In genomic region chr4:158827475-158828085, GRCh38 we compare ENCODE assay signal across 11 cellular contexts. TPM values are rescaled to one million over a fixed set of nuclear protein-coding genes. Genes with fewer than 3 reads are reported as not detected.
DNase-seq lines count a peak whose midpoint lies in the region; ATAC-seq and TF ChIP-seq lines count a peak whose summit lies in the region.
"Had no signal": no experiment of that assay in that cellular context is flagged by ENCODE, and none has a peak within 500 bp of the region (broad histone marks: within the 10 kb centered on the region; RNA-seq: fewer than 3 reads in every experiment).

No MANE protein-coding gene starts in this region.

- H3K36me3 ChIP-seq in mammary epithelial cell (ENCODE audit: insufficient read depth, low read length): no peaks in the 10 kb centered on the region
- H3K36me3 ChIP-seq in colonic mucosa: no peaks in the 10 kb centered on the region
- peaks cover 16% of the 10 kb centered on the region for H3K36me3 ChIP-seq in lower lobe of right lung
- H3K36me3 ChIP-seq in upper lobe of left lung: peaks cover 0 to 9% (median 2%) of the 10 kb centered on the region in 4 donors

- 84% methylated on average over 5 of the region's 5 CpGs for WGBS in mammary epithelial cell (ENCODE audit: low coverage, missing lambda C conversion rate)
- WGBS in upper lobe of left lung, 2 donors: 50 to 56% methylated on average over 5 of the region's 5 CpGs

- no peak for TF ChIP-seq CTCF in mammary epithelial cell (conservative IDR thresholded peaks at IDR 0.05 in 1 of 2, IDR thresholded peaks at IDR 0.05 in 1 of 2; ENCODE audit: extremely low read depth in 1 of 2, insufficient read depth in 1 of 2, low read depth in 1 of 2, low read length in 2 of 2)
- TF ChIP-seq CTCF in MCF 10A (IDR thresholded peaks at IDR 0.05; ENCODE audit: unreplicated experiment): no peak
- no peak for TF ChIP-seq CTCF in colonic mucosa (IDR thresholded peaks at IDR 0.05)
- no peak for TF ChIP-seq CTCF in lower lobe of right lung (IDR thresholded peaks at IDR 0.05)
- no peak for TF ChIP-seq CTCF in upper lobe of left lung (IDR thresholded peaks at IDR 0.05)
- TF ChIP-seq CTCF in GM10248 (IDR thresholded peaks at IDR 0.05; ENCODE audit: control extremely low read depth, extremely low read depth, low read depth, missing control alignments): no peak
- no peak for TF ChIP-seq CTCF in HFFc6 (IDR thresholded peaks at IDR 0.05)

- H3K4me3 ChIP-seq in mammary epithelial cell (replicated peaks in 1 of 3; ENCODE audit: insufficient read depth in 1 of 3, low read depth in 2 of 3, low read length in 3 of 3) (no peak overlapping the region), colonic mucosa (no peak overlapping the region), lower lobe of right lung (no peak overlapping the region), upper lobe of left lung (no peak overlapping the region)

- peak in 1 of 4 donors; percentile 24 for TF ChIP-seq POLR2A in upper lobe of left lung (IDR thresholded peaks at IDR 0.05)

- peak in 2 of 4 donors; percentile 45 to 89 for TF ChIP-seq EP300 in upper lobe of left lung (IDR thresholded peaks at IDR 0.05)

- no peak overlapping the region for H3K27ac Mint-ChIP-seq in MCF 10A (ENCODE audit: low read depth, unreplicated experiment)
- no peak overlapping the region for H3K27ac Mint-ChIP-seq in HFFc6
- H3K27ac Mint-ChIP-seq: naive B cell had no signal

- H3K4me3 Mint-ChIP-seq in MCF 10A (ENCODE audit: unreplicated experiment) (no peak overlapping the region), HFFc6 (no peak overlapping the region)
- H3K4me3 Mint-ChIP-seq: activated T-cell treated with anti-CD3 and anti-CD28 coated beads, Interleukin-2, amount 50 U/mL, for 4 hours; naive B cell had no signal

- no TSS peak for BruUV-seq in mammary epithelial cell (replicated peaks; lab: Mats Ljungman, UMichigan)
- BruUV-seq in MCF 10A (replicated peaks; lab: Mats Ljungman, UMichigan): no TSS peak

- H3K27me3 Mint-ChIP-seq in MCF 10A (ENCODE audit: insufficient read depth, unreplicated experiment) (no peaks in the 10 kb centered on the region), HFFc6 (ENCODE audit: insufficient read depth) (no peaks in the 10 kb centered on the region)

- intact Hi-C loops in mammary epithelial cell (cut with micrococcal nuclease) (no loop called here), MCF 10A (cut with micrococcal nuclease) (no loop called here), colonic mucosa (cut with DNase I) (no loop called here), lower lobe of right lung (cut with DNase I) (loop anchor here (10.0 kb wide), 1 partner anchor 53 kb away; no protein-coding TSS in a partner anchor)

- H3K36me3 Mint-ChIP-seq in MCF 10A (ENCODE audit: insufficient read depth, unreplicated experiment) (no peaks in the 10 kb centered on the region), HFFc6 (ENCODE audit: low read depth) (peaks cover 32% of the 10 kb centered on the region)

- no peaks in the 10 kb centered on the region for H3K27me3 ChIP-seq in mammary epithelial cell (ENCODE audit: insufficient read depth, low read length)
- H3K27me3 ChIP-seq in colonic mucosa: no peaks in the 10 kb centered on the region
- no peaks in the 10 kb centered on the region for H3K27me3 ChIP-seq in lower lobe of right lung (ENCODE audit: low read depth)
- no peaks in the 10 kb centered on the region for H3K27me3 ChIP-seq in upper lobe of left lung

- no peak for DNase-seq in mammary epithelial cell
- no peak for DNase-seq in MCF 10A (ENCODE audit: unreplicated experiment)
- no peak for DNase-seq in colonic mucosa
- no peak for DNase-seq in lower lobe of right lung
- DNase-seq in upper lobe of left lung: peak in 1 of 2 donors; percentile 74
- DNase-seq in mesenteric fat pad (ENCODE audit: low spot score): no peak
- no peak for DNase-seq in GM10248 (ENCODE audit: extremely low spot score)
- DNase-seq in HFFc6: no peak
- DNase-seq: activated T-cell treated with anti-CD3 and anti-CD28 coated beads, Interleukin-2, amount 50 U/mL, for 4 hours; naive B cell; RPMI8226 had no signal

- H3K27ac ChIP-seq in mammary epithelial cell (ENCODE audit: insufficient read depth, low read depth, low read length) (no peak overlapping the region), colonic mucosa (peak overlapping the region; percentile 78), lower lobe of right lung (peak overlapping the region; percentile 21), upper lobe of left lung (peak overlapping the region; percentile 54 to 79 (median 66))

- no peaks in the 10 kb centered on the region for H4K20me1 ChIP-seq in mammary epithelial cell (ENCODE audit: insufficient read depth, low read length)

- H3K9me3 ChIP-seq in mammary epithelial cell (replicated peaks; ENCODE audit: insufficient read depth, low read length) (no peaks in the 10 kb centered on the region), colonic mucosa (no peaks in the 10 kb centered on the region), lower lobe of right lung (no peaks in the 10 kb centered on the region), upper lobe of left lung (no peaks in the 10 kb centered on the region)

- in situ Hi-C loops in mammary epithelial cell (cut with MboI; ENCODE audit: low sequenced_read_pairs in 2 of 2): no loop called here

- H2AFZ ChIP-seq in mammary epithelial cell (ENCODE audit: low read depth, low read length): no peak overlapping the region

- H3K4me2 ChIP-seq in mammary epithelial cell (ENCODE audit: insufficient read depth, low read depth, low read length): peak overlapping the region; percentile 8

- dilution Hi-C loops in mammary epithelial cell (cut with HindIII; ENCODE audit: low sequenced_read_pairs): loop anchor here (5.0 kb wide), 1 partner anchor 55 kb away; no protein-coding TSS in a partner anchor

- H3K9ac ChIP-seq in mammary epithelial cell (ENCODE audit: insufficient read depth, low read length) (no peak overlapping the region), colonic mucosa (ENCODE audit: low read depth in 2 of 2, low read length in 2 of 2) (peak overlapping the region in 1 of 2 donors; percentile 79)

- ATAC-seq in lower lobe of right lung (peak; percentile 79 to 88), upper lobe of left lung (ENCODE audit: low FRiP score in 2 of 2) (peak; percentile 20 to 87)

- POLR2A ChIA-PET in MCF 10A (lab: Yijun Ruan, JAX) (interaction anchor here (1.6 kb wide), 1 partner anchor 10 kb away, joined by 5 read pairs; no protein-coding TSS in a partner anchor), GM10248 (lab: Yijun Ruan, JAX) (no interaction called here)

- H3K9me3 Mint-ChIP-seq in MCF 10A (ENCODE audit: unreplicated experiment) (no peaks in the 10 kb centered on the region), HFFc6 (no peaks in the 10 kb centered on the region)
- H3K9me3 Mint-ChIP-seq: activated T-cell treated with anti-CD3 and anti-CD28 coated beads, Interleukin-2, amount 50 U/mL, for 4 hours had no signal

- H3K4me1 Mint-ChIP-seq in MCF 10A (ENCODE audit: insufficient read depth, unreplicated experiment) (peaks cover 4% of the 10 kb centered on the region), HFFc6 (ENCODE audit: low read depth) (peaks cover 41% of the 10 kb centered on the region)
- H3K4me1 Mint-ChIP-seq: naive B cell had no signal

- H3K4me1 ChIP-seq in mammary epithelial cell (ENCODE audit: insufficient read depth, low read length) (peaks cover 8% of the 10 kb centered on the region), colonic mucosa (peaks cover 23% of the 10 kb centered on the region), lower lobe of right lung (peaks cover 58% of the 10 kb centered on the region), upper lobe of left lung (peaks cover 37 to 62% (median 44%) of the 10 kb centered on the region in 4 donors)

- H3K79me2 ChIP-seq in mammary epithelial cell (ENCODE audit: insufficient read depth, low read length): no peaks in the 10 kb centered on the region

- CTCF ChIA-PET in mammary epithelial cell (lab: Charles Lee; ENCODE audit: low non-redundant PET) (no interaction called here), MCF 10A (lab: Yijun Ruan, JAX) (interaction anchor here (0.6 to 1.0 kb wide), 3 partner anchors 22 to 93 kb away, joined by 3 to 5 read pairs (median 4); no protein-coding TSS in a partner anchor), GM10248 (lab: Yijun Ruan, JAX) (interaction anchor here (1.8 to 4.1 kb wide), 2 partner anchors 23 to 376 kb away, joined by 6 to 17 read pairs; no protein-coding TSS in a partner anchor)

RNA-seq across cellular contexts. Expression of gene FNIP2, which starts 58.8 kb away (rescaled TPM):
- total RNA-seq in mammary epithelial cell (10 to 100 TPM; 13.0 to 29.5 TPM), MCF 10A (2022) (6.4 and 9.3 TPM in 2 replicates), colonic mucosa (10 to 100 TPM; 56.2 to 89.6 TPM), lower lobe of right lung (90.7 TPM), upper lobe of left lung (100 to 1,000 TPM in 1 of 6 donors, 10 to 100 TPM in 5; 70.4 to 103 (median 83.2) TPM), mesenteric fat pad (57.2 TPM)
- 4.9 TPM for polyA plus RNA-seq in mammary epithelial cell
- polyA minus RNA-seq in mammary epithelial cell: 22.7 TPM
- 10 to 100 TPM; 14.1 to 22.2 (median 18.2) TPM for total RNA-seq in HFFc6 (2021; fragmentation: NEBNext Ultra II Directional; extraction: Animal tissue kit (Norgen Biotek cat#: 25700))
